6 cellular contexts compared by ENCODE assay signal in genomic region chr6:161219336-161220079, GRCh38.
"Had no signal": no experiment of that assay in that cellular context is flagged by ENCODE, and none has a peak within 500 bp of the region (broad histone marks: within the 10 kb centered on the region; RNA-seq: fewer than 3 reads in every experiment).

No MANE protein-coding gene starts in this region.

- DNase-seq: H9, HCEC 1CT, IMR-90, KBM-7 had no signal

- H3K27ac Mint-ChIP-seq: GM23338, H9 had no signal

- H3K4me3 ChIP-seq: GM23338 had no signal

- ATAC-seq: GM23338 had no signal

- H3K4me3 Mint-ChIP-seq: GM23338, H9 had no signal

- H3K27ac ChIP-seq: KMS-11 had no signal

- H3K4me1 Mint-ChIP-seq: GM23338, H9 had no signal
